ENCODE assay signal across 17 cellular contexts in the genomic region with DNA sequence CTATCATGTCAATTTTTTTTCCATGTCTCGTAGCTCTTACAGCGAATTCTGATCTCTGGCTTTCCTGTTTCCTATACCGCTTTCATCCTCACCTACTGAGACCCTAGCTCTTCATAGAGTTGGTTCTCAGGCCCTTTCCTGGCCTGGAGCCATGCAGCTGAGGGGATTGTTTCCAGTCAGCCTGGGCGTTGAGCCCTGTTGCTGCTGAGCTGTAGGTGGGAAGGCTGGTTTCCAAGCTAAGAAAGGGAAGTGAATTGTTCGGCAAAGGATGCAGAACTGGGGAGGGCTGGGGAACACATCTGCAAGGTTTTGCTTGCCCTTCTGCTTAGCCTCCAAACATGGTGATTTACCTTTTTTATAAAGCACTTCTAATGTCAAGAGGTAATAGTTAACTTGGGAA. TPM values are rescaled to one million over a fixed set of nuclear protein-coding genes. Genes with fewer than 3 reads are reported as not detected.
"Had no signal": no experiment of that assay in that cellular context is flagged by ENCODE, and none has a peak within 500 bp of the region (broad histone marks: within the 10 kb centered on the region; RNA-seq: fewer than 3 reads in every experiment).

No MANE protein-coding gene starts in this region.

- ATAC-seq: activated naive CD4-positive, alpha-beta T cell treated with anti-CD3 and anti-CD28 coated beads, Interleukin-2, amount 50 U/mL, for 72 hours; activated T-cell treated with anti-CD3 and anti-CD28 coated beads, Interleukin-2, amount 50 U/mL, for 72 hours; gastrocnemius medialis; natural killer cell treated with Interleukin-12 subunit alpha and Interleukin-12 subunit beta and Interleukin-15 and Interleukin-18, amount 100 ng/mL, for 72 hours; SK-N-SH treated with all-trans-retinoic acid at 6 μM for 48 hours had no signal

- H3K36me3 Mint-ChIP-seq: activated naive CD4-positive, alpha-beta T cell treated with anti-CD3 and anti-CD28 coated beads, Interleukin-2, amount 50 U/mL, for 72 hours; memory B cell; natural killer cell treated with Interleukin-12 subunit alpha and Interleukin-12 subunit beta and Interleukin-15 and Interleukin-18, amount 100 ng/mL, for 72 hours had no signal

- H3K36me3 ChIP-seq: gastrocnemius medialis, thyroid gland had no signal

- H3K9me3 ChIP-seq: gastrocnemius medialis, thyroid gland had no signal

- H3K27ac ChIP-seq: gastrocnemius medialis, thyroid gland had no signal

- H3K27ac Mint-ChIP-seq: activated CD4-positive, alpha-beta T cell treated with anti-CD3 and anti-CD28 coated beads, Interleukin-2, amount 10 ng/mL, durations not matched to agents 24 days and 14 days; activated naive CD4-positive, alpha-beta T cell treated with anti-CD3 and anti-CD28 coated beads, Interleukin-2, amount 50 U/mL, for 72 hours; activated T-cell treated with anti-CD3 and anti-CD28 coated beads, Interleukin-2, amount 50 U/mL, for 72 hours; memory B cell; natural killer cell treated with Interleukin-12 subunit alpha and Interleukin-12 subunit beta and Interleukin-15 and Interleukin-18, amount 100 ng/mL, for 72 hours had no signal

- H3K4me1 ChIP-seq: gastrocnemius medialis, thyroid gland had no signal

- H3K4me3 Mint-ChIP-seq: activated CD4-positive, alpha-beta T cell treated with anti-CD3 and anti-CD28 coated beads, Interleukin-2, amount 10 ng/mL, durations not matched to agents 24 days and 14 days; activated T-cell treated with anti-CD3 and anti-CD28 coated beads, Interleukin-2, amount 50 U/mL, for 72 hours; memory B cell; natural killer cell treated with Interleukin-12 subunit alpha and Interleukin-12 subunit beta and Interleukin-15 and Interleukin-18, amount 100 ng/mL, for 72 hours had no signal

- H3K4me3 ChIP-seq: gastrocnemius medialis, thyroid gland had no signal

- H3K4me1 Mint-ChIP-seq: activated CD4-positive, alpha-beta T cell treated with anti-CD3 and anti-CD28 coated beads, Interleukin-2, amount 10 ng/mL, durations not matched to agents 24 days and 14 days; memory B cell had no signal

- H3K27me3 ChIP-seq: gastrocnemius medialis, thyroid gland had no signal

- H3K9me3 Mint-ChIP-seq: activated CD4-positive, alpha-beta T cell treated with anti-CD3 and anti-CD28 coated beads, Interleukin-2, amount 10 ng/mL, durations not matched to agents 24 days and 14 days; activated naive CD4-positive, alpha-beta T cell treated with anti-CD3 and anti-CD28 coated beads, Interleukin-2, amount 50 U/mL, for 72 hours; activated T-cell treated with anti-CD3 and anti-CD28 coated beads, Interleukin-2, amount 50 U/mL, for 72 hours; memory B cell; natural killer cell treated with Interleukin-12 subunit alpha and Interleukin-12 subunit beta and Interleukin-15 and Interleukin-18, amount 100 ng/mL, for 72 hours had no signal

- DNase-seq: activated CD4-positive, alpha-beta T cell treated with anti-CD3 and anti-CD28 coated beads, Interleukin-2, amount 10 ng/mL, durations not matched to agents 24 days and 14 days; activated CD4-positive, CD25-positive, alpha-beta regulatory T cell; activated CD8-positive, alpha-beta memory T cell treated with anti-CD3 and anti-CD28 coated beads, Interleukin-2, amount 50 U/mL, for 48 hours; activated gamma-delta T cell; activated T-cell treated with anti-CD3 and anti-CD28 coated beads, Interleukin-2, amount 50 U/mL, for 72 hours; cerebellar nuclear complex; effector memory CD4-positive, alpha-beta T cell; gastrocnemius medialis; stimulated activated CD4-positive, alpha-beta T cell treated with anti-CD3 and anti-CD28 coated beads, Interleukin-1b, Interleukin-23, amount 100 ng/mL, for 48 hours; thyroid gland had no signal

RNA-seq across cellular contexts. Expression of a gene that starts 41.5 kb away (rescaled TPM):
- total RNA-seq: activated CD4-positive, alpha-beta T cell treated with anti-CD3 and anti-CD28 coated beads, Interleukin-2, amount 10 ng/mL, durations not matched to agents 24 days and 14 days; activated naive CD4-positive, alpha-beta T cell treated with anti-CD3 and anti-CD28 coated beads, Interleukin-2, amount 50 U/mL, for 72 hours; activated T-cell treated with anti-CD3 and anti-CD28 coated beads, Interleukin-2, amount 50 U/mL, for 72 hours; epithelial cell of proximal tubule; natural killer cell treated with Interleukin-12 subunit alpha and Interleukin-12 subunit beta and Interleukin-15 and Interleukin-18, amount 100 ng/mL, for 72 hours; osteocyte; T-helper 1 cell treated with Interleukin-12 subunit alpha and Interleukin-12 subunit beta and Interleukin-4 antibody, amounts not matched to agents 30 ng/mL and 1 ng/mL, for 36 hours; thyroid gland had no signal

RNA-seq across cellular contexts. Expression of a gene that starts 46.4 kb away (rescaled TPM):
- total RNA-seq: activated CD4-positive, alpha-beta T cell treated with anti-CD3 and anti-CD28 coated beads, Interleukin-2, amount 10 ng/mL, durations not matched to agents 24 days and 14 days; natural killer cell treated with Interleukin-12 subunit alpha and Interleukin-12 subunit beta and Interleukin-15 and Interleukin-18, amount 100 ng/mL, for 72 hours; T-helper 1 cell treated with Interleukin-12 subunit alpha and Interleukin-12 subunit beta and Interleukin-4 antibody, amounts not matched to agents 30 ng/mL and 1 ng/mL, for 36 hours had no signal
